In genomic region chr11:130588471-130588870, GRCh38 we compare ENCODE assay signal across 24 cellular contexts.
DNase-seq lines count a peak whose midpoint lies in the region; ATAC-seq, FAIRE-seq and TF ChIP-seq lines count a peak whose summit lies in the region.
"Had no signal": no experiment of that assay in that cellular context is flagged by ENCODE, and none has a peak within 500 bp of the region (broad histone marks: within the 10 kb centered on the region; RNA-seq: fewer than 3 reads in every experiment).

No MANE protein-coding gene starts in this region.

- H4K20me1 ChIP-seq in GM23248 (ENCODE audit: insufficient read depth): no peaks in the 10 kb centered on the region

- H3K4me3 ChIP-seq in GM23248 (no peak overlapping the region), epithelial cell of esophagus (ENCODE audit: low read length) (no peak overlapping the region)
- H3K4me3 ChIP-seq: A549, SK-N-MC had no signal

- no peaks in the 10 kb centered on the region for H3K9me2 ChIP-seq in GM23248 (ENCODE audit: insufficient read depth)

- peaks cover 15% of the 10 kb centered on the region for H3K4me1 Mint-ChIP-seq in osteocyte (ENCODE audit: unreplicated experiment)
- H3K4me1 Mint-ChIP-seq: B cell, CD14-positive monocyte had no signal

- peak; percentile 19 for DNase-seq in GM23248
- peak; percentile 45 for DNase-seq in RCC 7860 (ENCODE audit: low spot score)
- DNase-seq in epithelial cell of esophagus (ENCODE audit: low read depth): peak; percentile 14
- DNase-seq in osteocyte (ENCODE audit: extremely low spot score, unreplicated experiment): peak; percentile 8
- no peak for DNase-seq in stimulated activated CD4-positive, alpha-beta T cell treated with anti-CD3 and anti-CD28 coated beads, Interleukin-4, amount 100 ng/mL, for 1 hour
- DNase-seq: H9, HFFc6, KBM-7, NCI-H1694, NCI-H2081, NCI-H2171, NCI-H446, NCI-H526 treated with DMSO at 0.1 percent for 48 hours, OCI-M1, SHP77 treated with DMSO at 0.1 percent for 48 hours, SW 1271 had no signal

- TF ChIP-seq CTCF in epithelial cell of esophagus (IDR thresholded peaks at IDR 0.05; ENCODE audit: insufficient read depth, low read depth, low read length, missing control alignments): no peak
- TF ChIP-seq CTCF in osteocyte (IDR thresholded peaks at IDR 0.05): no peak

- FAIRE-seq in RCC 7860 (lab: Jason Lieb, UNC): peak; percentile 48
- FAIRE-seq: A549, D721Med had no signal

- H3K27ac Mint-ChIP-seq in osteocyte (ENCODE audit: unreplicated experiment): no peak overlapping the region
- H3K27ac Mint-ChIP-seq: B cell, CD14-positive monocyte, H9, HFFc6 had no signal

- H3K79me2 ChIP-seq in GM23248 (ENCODE audit: insufficient read depth): no peaks in the 10 kb centered on the region

- no peak overlapping the region for H2AFZ ChIP-seq in GM23248

- no peak overlapping the region for H3K4me3 Mint-ChIP-seq in osteocyte (ENCODE audit: unreplicated experiment)
- H3K4me3 Mint-ChIP-seq: B cell, CD14-positive monocyte, H9, HFFc6 had no signal

- WGBS in GM23248 (ENCODE audit: low coverage in 1 of 2, low lambda C conversion rate in 2 of 2, missing lambda C conversion rate in 2 of 2), 2 experiments: 88 to 96% methylated on average over 2 of the region's 2 CpGs

- H3K9me3 Mint-ChIP-seq in osteocyte (ENCODE audit: unreplicated experiment): no peaks in the 10 kb centered on the region
- H3K9me3 Mint-ChIP-seq: H9, HFFc6 had no signal

- H3K4me1 ChIP-seq in GM23248 (ENCODE audit: insufficient read depth): peaks cover 23% of the 10 kb centered on the region

- no peak overlapping the region for H3K27ac ChIP-seq in GM23248
- H3K27ac ChIP-seq: A549, RWPE1, SK-N-MC had no signal

- H3K4me2 ChIP-seq in GM23248 (ENCODE audit: unreplicated experiment): no peak overlapping the region
- H3K4me2 ChIP-seq: A549 had no signal

- H3F3A ChIP-seq in GM23248 (ENCODE audit: insufficient read depth): no peaks in the 10 kb centered on the region

- no peaks in the 10 kb centered on the region for H3K27me3 Mint-ChIP-seq in osteocyte (ENCODE audit: unreplicated experiment)
- H3K27me3 Mint-ChIP-seq: B cell had no signal

- ATAC-seq in HG02885 (IDR thresholded peaks at IDR 0.05; ENCODE audit: poor library complexity, unreplicated experiment): no peak
- no peak for ATAC-seq in GM21717 (IDR thresholded peaks at IDR 0.05; ENCODE audit: unreplicated experiment)
- ATAC-seq: A549 had no signal

- no peaks in the 10 kb centered on the region for H3K36me3 Mint-ChIP-seq in osteocyte (ENCODE audit: unreplicated experiment)
- H3K36me3 Mint-ChIP-seq: CD14-positive monocyte had no signal

- H3K36me3 ChIP-seq in GM23248 (ENCODE audit: low read depth): no peaks in the 10 kb centered on the region

- no peak overlapping the region for H3K9ac ChIP-seq in GM23248

- H3K27me3 ChIP-seq in GM23248 (replicated peaks; ENCODE audit: insufficient read depth): no peaks in the 10 kb centered on the region

- in situ Hi-C loops in GM23248 (cut with MboI): no loop called here

- H3K9me3 ChIP-seq in GM23248 (ENCODE audit: low read depth): no peaks in the 10 kb centered on the region
- H3K9me3 ChIP-seq: A549 had no signal
